Comparison of ENCODE assay signal across 20 cellular contexts in genomic region chr3:175818811-175819464, GRCh38.
DNase-seq lines count a peak whose midpoint lies in the region; ATAC-seq and TF ChIP-seq lines count a peak whose summit lies in the region.
"Had no signal": no experiment of that assay in that cellular context is flagged by ENCODE, and none has a peak within 500 bp of the region (broad histone marks: within the 10 kb centered on the region; RNA-seq: fewer than 3 reads in every experiment).

No MANE protein-coding gene starts in this region.

- H3K27me3 ChIP-seq in SK-N-SH (ENCODE audit: insufficient read depth), result no peaks in the 10 kb centered on the region
- H3K27me3 ChIP-seq: cardiac muscle cell, stomach, vagina had no signal

- no peak for TF ChIP-seq EP300 in SK-N-SH (IDR thresholded peaks at IDR 0.05; ENCODE audit: borderline replicate concordance in 1 of 2, low read depth in 1 of 2, low read length in 1 of 2)

- H3K36me3 ChIP-seq in mucosa of descending colon (ENCODE audit: low read depth), result no peaks in the 10 kb centered on the region
- no peaks in the 10 kb centered on the region for H3K36me3 ChIP-seq in SK-N-SH (replicated peaks in 1 of 2; ENCODE audit: control insufficient read depth in 1 of 2, insufficient read depth in 2 of 2, low read length in 1 of 2)
- H3K36me3 ChIP-seq: cardiac muscle cell, stomach, vagina had no signal

- no peak overlapping the region for H3K9ac ChIP-seq in SK-N-SH

- peak; percentile 60 for DNase-seq in HT1080 (ENCODE audit: low read depth)
- peak; percentile 40 for DNase-seq in RPMI8226
- DNase-seq in mucosa of descending colon, result no peak
- DNase-seq in NCI-H446 (lab: John Stamatoyannopoulos, UW), result no peak
- no peak for DNase-seq in SK-N-SH
- no peak for DNase-seq in anterior cingulate cortex (lab: John Stamatoyannopoulos, UW)
- DNase-seq: activated CD4-positive, alpha-beta T cell treated with anti-CD3 and anti-CD28 coated beads, Interleukin-2, amount 50 U/mL, for 1 hour; activated T-cell treated with anti-CD3 and anti-CD28 coated beads, Interleukin-2, amount 50 U/mL, for 4 hours; effector memory CD4-positive, alpha-beta T cell; GOT3; IMR-90; left ventricle myocardium superior; natural killer cell; NCI-H1694 treated with DMSO at 0.1 percent for 48 hours; NCI-H526 treated with DMSO at 0.1 percent for 48 hours; stimulated activated CD4-positive, alpha-beta T cell treated with anti-CD3 and anti-CD28 coated beads, Interleukin-12 subunit alpha, Interleukin-12 subunit beta, amount 100 ng/mL, for 4 hours; stomach had no signal

- ATAC-seq in GM19468 (IDR thresholded peaks at IDR 0.05; ENCODE audit: extremely low read depth, unreplicated experiment), result peak; percentile 47
- peak; percentile 45 for ATAC-seq in mucosa of descending colon
- ATAC-seq: activated T-cell treated with anti-CD3 and anti-CD28 coated beads, Interleukin-2, amount 50 U/mL, for 4 hours; left ventricle myocardium superior; natural killer cell had no signal

- H3K4me1 ChIP-seq in mucosa of descending colon (ENCODE audit: low read depth), result no peaks in the 10 kb centered on the region
- H3K4me1 ChIP-seq in SK-N-SH (ENCODE audit: control insufficient read depth in 1 of 2, insufficient read depth in 2 of 2, low read depth in 1 of 2, low read length in 1 of 2), result no peaks in the 10 kb centered on the region
- H3K4me1 ChIP-seq: stomach, vagina had no signal

- H4K20me1 ChIP-seq in SK-N-SH (ENCODE audit: insufficient read depth), result no peaks in the 10 kb centered on the region

- no peak overlapping the region for H2AFZ ChIP-seq in SK-N-SH (ENCODE audit: low read depth)

- CTCF ChIA-PET in SK-N-SH (lab: Yijun Ruan, JAX), result no interaction called here

- H3K9me3 ChIP-seq in mucosa of descending colon, result peaks cover 29% of the 10 kb centered on the region
- no peaks in the 10 kb centered on the region for H3K9me3 ChIP-seq in SK-N-SH
- H3K9me3 ChIP-seq: vagina had no signal

- no peak overlapping the region for H3K27ac ChIP-seq in SK-N-SH (ENCODE audit: low read depth in 2 of 2, low read length in 1 of 2)
- H3K27ac ChIP-seq: cardiac muscle cell, stomach, vagina had no signal

- H3K4me3 ChIP-seq in mucosa of descending colon, result no peak overlapping the region
- no peak overlapping the region for H3K4me3 ChIP-seq in SK-N-SH (ENCODE audit: low read depth in 2 of 2, low read length in 1 of 2)
- H3K4me3 ChIP-seq: cardiac muscle cell, stomach, vagina had no signal

- no peaks in the 10 kb centered on the region for H3F3A ChIP-seq in SK-N-SH (replicated peaks; ENCODE audit: insufficient read depth)

- H3K79me2 ChIP-seq in SK-N-SH (ENCODE audit: insufficient read depth), result no peaks in the 10 kb centered on the region

- TF ChIP-seq CTCF in mucosa of descending colon (IDR thresholded peaks at IDR 0.05) (no peak), SK-N-SH (IDR thresholded peaks at IDR 0.05) (no peak)

- POLR2A ChIA-PET in SK-N-SH (lab: Yijun Ruan, JAX), result no interaction called here

- 25% methylated on average over 3 of the region's 3 CpGs for WGBS in SK-N-SH (ENCODE audit: low lambda C conversion rate)

- intact Hi-C loops in mucosa of descending colon (cut with DNase I, micrococcal nuclease), result no loop called here

- no peaks in the 10 kb centered on the region for H3K9me2 ChIP-seq in SK-N-SH

- TF ChIP-seq RAD21 in SK-N-SH (IDR thresholded peaks at IDR 0.05; ENCODE audit: low read length), result no peak

- H3K4me2 ChIP-seq in SK-N-SH, result no peak overlapping the region

TF ChIP-seq in SK-N-SH, 30 proteins besides CTCF, POLR2A, EP300 and RAD21:
- no peak for TF ChIP-seq USF1 (IDR thresholded peaks at IDR 0.05; ENCODE audit: borderline replicate concordance, low read depth)

Comparison
In these comparisons a context has a peak if more than half of its experiments do, and no peak if none do; other contexts are left out.
1. DNase-seq: peak in HT1080 (single experiment) and RPMI8226 (single experiment); none in mucosa of descending colon (0 of 3), NCI-H446 (0 of 2), SK-N-SH (single experiment) and anterior cingulate cortex (0 of 58).